In genomic region chr18:48789259-48789812, GRCh38 we compare ENCODE assay signal across 26 cellular contexts.
DNase-seq lines count a peak whose midpoint lies in the region; ATAC-seq and TF ChIP-seq lines count a peak whose summit lies in the region.
"Had no signal": no experiment of that assay in that cellular context is flagged by ENCODE, and none has a peak within 500 bp of the region (broad histone marks: within the 10 kb centered on the region; RNA-seq: fewer than 3 reads in every experiment).

No MANE protein-coding gene starts in this region.

- no peaks in the 10 kb centered on the region for H3K9me3 ChIP-seq in psoas muscle
- H3K9me3 ChIP-seq in upper lobe of right lung: no peaks in the 10 kb centered on the region
- H3K9me3 ChIP-seq: breast epithelium, colonic mucosa, esophagus squamous epithelium, sigmoid colon, transverse colon had no signal

- H3K4me1 ChIP-seq in psoas muscle: peaks cover 9% of the 10 kb centered on the region
- H3K4me1 ChIP-seq in upper lobe of right lung: peaks cover 33% of the 10 kb centered on the region
- H3K4me1 ChIP-seq: breast epithelium, colonic mucosa had no signal

- H3K9me3 Mint-ChIP-seq in natural killer cell treated with Interleukin-12 subunit alpha and Interleukin-12 subunit beta and Interleukin-15 and Interleukin-18, amount 100 ng/mL, for 72 hours: no peaks in the 10 kb centered on the region
- no peaks in the 10 kb centered on the region for H3K9me3 Mint-ChIP-seq in natural killer cell
- H3K9me3 Mint-ChIP-seq: endodermal cell had no signal

- peak; percentile 15 for DNase-seq in natural killer cell treated with Interleukin-12 subunit alpha and Interleukin-12 subunit beta and Interleukin-15 and Interleukin-18, amount 100 ng/mL, for 72 hours (ENCODE audit: low spot score)
- DNase-seq in natural killer cell (no peak), left colon (no peak), psoas muscle (no peak), upper lobe of right lung (no peak), NCI-H774 (lab: John Stamatoyannopoulos, UW) (no peak), NCI-H187 (lab: John Stamatoyannopoulos, UW) (no peak)
- DNase-seq: activated CD4-positive, alpha-beta T cell treated with anti-CD3 and anti-CD28 coated beads, Interleukin-2, amount 50 U/mL, for 4 hours; activated naive CD4-positive, alpha-beta T cell treated with anti-CD3 and anti-CD28 coated beads for 36 hours; amygdala; CD8-positive, alpha-beta memory T cell; colonic mucosa; DMS153; esophagus squamous epithelium; foreskin melanocyte; IMR-90; NCI-H1048; NCI-H1694; NCI-H69; sigmoid colon; stimulated activated naive CD4-positive, alpha-beta T cell treated with Interleukin-2 at 50 U/mL for 16 hours; transverse colon had no signal

- no peaks in the 10 kb centered on the region for H3K27me3 ChIP-seq in psoas muscle (ENCODE audit: insufficient read depth in 3 of 3, low read length in 2 of 3)
- H3K27me3 ChIP-seq in upper lobe of right lung: no peaks in the 10 kb centered on the region
- H3K27me3 ChIP-seq: breast epithelium, colonic mucosa, esophagus squamous epithelium, hepatocyte, sigmoid colon, transverse colon had no signal

- no peaks in the 10 kb centered on the region for H3K36me3 Mint-ChIP-seq in natural killer cell treated with Interleukin-12 subunit alpha and Interleukin-12 subunit beta and Interleukin-15 and Interleukin-18, amount 100 ng/mL, for 72 hours
- H3K36me3 Mint-ChIP-seq in natural killer cell: no peaks in the 10 kb centered on the region

- H3K27ac ChIP-seq in psoas muscle (peak overlapping the region; percentile 78), upper lobe of right lung (peak overlapping the region; percentile 81)
- H3K27ac ChIP-seq: colonic mucosa had no signal

- no peaks in the 10 kb centered on the region for H3K27me3 Mint-ChIP-seq in natural killer cell treated with Interleukin-12 subunit alpha and Interleukin-12 subunit beta and Interleukin-15 and Interleukin-18, amount 100 ng/mL, for 72 hours
- H3K27me3 Mint-ChIP-seq in natural killer cell (ENCODE audit: low read depth in 2 of 2): no peaks in the 10 kb centered on the region
- H3K27me3 Mint-ChIP-seq: CD8-positive, alpha-beta memory T cell had no signal

- H3K4me3 Mint-ChIP-seq in natural killer cell treated with Interleukin-12 subunit alpha and Interleukin-12 subunit beta and Interleukin-15 and Interleukin-18, amount 100 ng/mL, for 72 hours: no peak overlapping the region
- H3K4me3 Mint-ChIP-seq in natural killer cell: no peak overlapping the region
- H3K4me3 Mint-ChIP-seq: activated naive CD4-positive, alpha-beta T cell treated with anti-CD3 and anti-CD28 coated beads for 36 hours; CD8-positive, alpha-beta memory T cell; endodermal cell had no signal

- no peaks in the 10 kb centered on the region for H3K36me3 ChIP-seq in psoas muscle (ENCODE audit: insufficient read depth in 1 of 2, low read depth in 1 of 2)
- H3K36me3 ChIP-seq in upper lobe of right lung: no peaks in the 10 kb centered on the region
- H3K36me3 ChIP-seq: breast epithelium, colonic mucosa, transverse colon had no signal

- no peak for TF ChIP-seq CTCF in natural killer cell (IDR thresholded peaks at IDR 0.05)
- no peak for TF ChIP-seq CTCF in psoas muscle (IDR thresholded peaks at IDR 0.05)
- TF ChIP-seq CTCF in upper lobe of right lung (IDR thresholded peaks at IDR 0.05): no peak

- H3K27ac Mint-ChIP-seq in natural killer cell treated with Interleukin-12 subunit alpha and Interleukin-12 subunit beta and Interleukin-15 and Interleukin-18, amount 100 ng/mL, for 72 hours: peak overlapping the region in 1 of 2 donors; percentile 84
- no peak overlapping the region for H3K27ac Mint-ChIP-seq in natural killer cell
- H3K27ac Mint-ChIP-seq: activated naive CD4-positive, alpha-beta T cell treated with anti-CD3 and anti-CD28 coated beads for 36 hours; endodermal cell had no signal

- H3K4me1 Mint-ChIP-seq in natural killer cell treated with Interleukin-12 subunit alpha and Interleukin-12 subunit beta and Interleukin-15 and Interleukin-18, amount 100 ng/mL, for 72 hours (ENCODE audit: low read depth in 2 of 2): peaks cover 27 to 33% of the 10 kb centered on the region in 2 donors
- H3K4me1 Mint-ChIP-seq in natural killer cell: peaks cover 14 to 36% of the 10 kb centered on the region in 2 donors

- H3K4me3 ChIP-seq in psoas muscle (no peak overlapping the region), upper lobe of right lung (no peak overlapping the region)
- H3K4me3 ChIP-seq: breast epithelium, colonic mucosa, esophagus squamous epithelium, hepatocyte, sigmoid colon, transverse colon had no signal

- no peak for ATAC-seq in natural killer cell treated with Interleukin-12 subunit alpha and Interleukin-12 subunit beta and Interleukin-15 and Interleukin-18, amount 100 ng/mL, for 72 hours
- ATAC-seq in natural killer cell: no peak
- peak; percentile 72 for ATAC-seq in left colon
- ATAC-seq in psoas muscle: no peak
- no peak for ATAC-seq in upper lobe of right lung
- ATAC-seq in GM21723 (IDR thresholded peaks at IDR 0.05; ENCODE audit: unreplicated experiment): no peak

- intact Hi-C loops in natural killer cell (cut with micrococcal nuclease): no loop called here
- intact Hi-C loops in left colon (cut with DNase I, micrococcal nuclease): no loop called here
- intact Hi-C loops in psoas muscle (cut with DNase I): no loop called here
- intact Hi-C loops in upper lobe of right lung (cut with DNase I): no loop called here
